7 cellular contexts compared by ENCODE assay signal in genomic region chr4:156227321-156227720, GRCh38.
"Had no signal": no experiment of that assay in that cellular context is flagged by ENCODE, and none has a peak within 500 bp of the region (broad histone marks: within the 10 kb centered on the region; RNA-seq: fewer than 3 reads in every experiment).

No MANE protein-coding gene starts in this region.

- H3K4me2 ChIP-seq: KMS-11 had no signal

- H3K27ac ChIP-seq: HL-60, KMS-11 had no signal

- H3K9ac ChIP-seq: KMS-11 had no signal

- H3K4me3 ChIP-seq: K562 had no signal

- ATAC-seq: K562 had no signal

- FAIRE-seq: HTR-8/SVneo, K562 had no signal

- DNase-seq: Karpas-422, KBM-7, KG1 had no signal
